1 cellular context compared by ENCODE assay signal in the genomic region with DNA sequence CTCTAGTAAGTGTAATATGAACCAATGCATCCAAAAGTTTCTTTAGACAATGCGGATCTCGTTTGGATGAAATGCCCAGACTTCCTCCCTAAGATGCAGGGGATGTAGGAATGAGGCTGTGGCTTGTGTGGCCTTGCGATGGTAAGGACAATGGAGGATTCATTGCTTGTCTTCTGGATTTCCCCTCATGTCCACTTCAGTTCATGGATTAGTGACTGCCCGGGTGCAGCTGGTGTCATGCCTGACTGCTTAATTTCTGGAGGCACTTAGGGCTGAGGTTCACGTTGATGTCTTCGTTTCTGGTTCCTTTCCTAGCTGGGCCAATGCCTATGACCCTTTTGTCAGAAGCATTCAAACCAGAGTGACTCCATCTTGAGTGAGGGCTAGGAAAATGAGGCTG.
TF ChIP-seq lines count a peak whose summit lies in the region.

No MANE protein-coding gene starts in this region.

TF ChIP-seq in H1, 55 proteins besides CTCF, POLR2A, EP300 and RAD21 (continued from another document):
- TF ChIP-seq MAX (IDR thresholded peaks at IDR 0.05), result no peak
- no peak for TF ChIP-seq BRCA1 (IDR thresholded peaks at IDR 0.05; ENCODE audit: low read depth, low read length)
- no peak for TF ChIP-seq EZH2 (IDR thresholded peaks at IDR 0.05; ENCODE audit: low read depth, low read length, severe bottlenecking)
TF ChIP-seq in H1: peak in this region for 0.
